Comparison of ENCODE assay signal across 23 cellular contexts in the genomic region with DNA sequence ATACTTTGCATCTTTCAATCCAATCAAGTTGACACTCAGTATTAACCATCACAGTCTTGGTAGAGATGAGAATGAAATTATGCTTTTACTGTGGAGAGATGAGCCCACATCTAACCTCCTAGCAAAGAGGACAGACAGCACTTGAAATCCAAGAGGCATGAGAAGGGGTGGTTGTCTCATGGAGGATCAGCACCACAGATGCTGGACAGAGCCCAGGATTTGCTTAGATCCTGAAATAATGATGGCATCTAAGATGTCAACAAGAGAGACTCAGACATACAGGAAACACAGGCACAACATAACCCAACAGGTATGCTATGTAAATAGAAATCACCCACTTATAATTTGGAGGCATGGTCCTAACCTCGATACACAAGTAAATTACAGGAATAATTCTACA.
"Had no signal": no experiment of that assay in that cellular context is flagged by ENCODE, and none has a peak within 500 bp of the region (broad histone marks: within the 10 kb centered on the region; RNA-seq: fewer than 3 reads in every experiment).

No MANE protein-coding gene starts in this region.

- H3K4me3 Mint-ChIP-seq: activated CD4-positive, alpha-beta T cell treated with anti-CD3 and anti-CD28 coated beads for 36 hours; activated CD8-positive, alpha-beta T cell treated with anti-CD3 and anti-CD28 coated beads, Interleukin-2, amount 10 ng/mL, durations not matched to agents 7 days and 5 days; activated naive CD8-positive, alpha-beta T cell; central memory CD8-positive, alpha-beta T cell; memory B cell; naive thymus-derived CD8-positive, alpha-beta T cell had no signal

- H3K9me3 Mint-ChIP-seq: memory B cell had no signal

- H3K9me3 ChIP-seq: gastrocnemius medialis, left lung, transverse colon, vagina had no signal

- H3K27ac ChIP-seq: brain microvascular endothelial cell, epithelial cell of prostate, gastrocnemius medialis, left lung, transverse colon, vagina, WERI-Rb-1 had no signal

- H3K27me3 Mint-ChIP-seq: activated CD4-positive, alpha-beta T cell treated with anti-CD3 and anti-CD28 coated beads for 36 hours; activated naive CD8-positive, alpha-beta T cell; central memory CD8-positive, alpha-beta T cell; memory B cell; naive thymus-derived CD8-positive, alpha-beta T cell had no signal

- H3K27ac Mint-ChIP-seq: activated CD4-positive, alpha-beta T cell treated with anti-CD3 and anti-CD28 coated beads for 36 hours; activated CD8-positive, alpha-beta T cell treated with anti-CD3 and anti-CD28 coated beads, Interleukin-2, amount 10 ng/mL, durations not matched to agents 7 days and 5 days; activated naive CD8-positive, alpha-beta T cell; memory B cell; naive thymus-derived CD8-positive, alpha-beta T cell had no signal

- ATAC-seq: activated CD4-positive, alpha-beta T cell treated with anti-CD3 and anti-CD28 coated beads for 36 hours; activated CD8-positive, alpha-beta T cell treated with anti-CD3 and anti-CD28 coated beads, Interleukin-2, amount 10 ng/mL, durations not matched to agents 7 days and 5 days; gastrocnemius medialis; left lung; naive thymus-derived CD8-positive, alpha-beta T cell had no signal

- H3K4me1 ChIP-seq: gastrocnemius medialis, left lung, transverse colon, vagina had no signal

- H3K27me3 ChIP-seq: brain microvascular endothelial cell, gastrocnemius medialis, left lung, transverse colon, vagina had no signal

- H3K4me3 ChIP-seq: gastrocnemius medialis, left lung, transverse colon, vagina had no signal

- H3K36me3 Mint-ChIP-seq: memory B cell; naive thymus-derived CD8-positive, alpha-beta T cell had no signal

- H3K36me3 ChIP-seq: brain microvascular endothelial cell, gastrocnemius medialis, left lung, transverse colon, vagina, WERI-Rb-1 had no signal

- H3K4me1 Mint-ChIP-seq: activated CD4-positive, alpha-beta T cell treated with anti-CD3 and anti-CD28 coated beads for 36 hours; central memory CD8-positive, alpha-beta T cell; memory B cell; naive thymus-derived CD8-positive, alpha-beta T cell had no signal

- DNase-seq: activated CD4-positive, alpha-beta T cell treated with anti-CD3 and anti-CD28 coated beads for 36 hours; activated CD8-positive, alpha-beta memory T cell treated with anti-CD3 and anti-CD28 coated beads, Interleukin-2, amount 50 U/mL, for 4 hours; activated CD8-positive, alpha-beta T cell treated with anti-CD3 and anti-CD28 coated beads, Interleukin-2, amount 10 ng/mL, durations not matched to agents 7 days and 5 days; activated gamma-delta T cell treated with Interleukin-2 at 50 U/mL for 16 hours; activated T-cell treated with anti-CD3 and anti-CD28 coated beads, Interleukin-2, amount 50 U/mL, for 48 hours; amygdala; brain microvascular endothelial cell; cortex of kidney; effector CD8-positive, alpha-beta T cell; gastrocnemius medialis; left lung; naive thymus-derived CD8-positive, alpha-beta T cell; posterior cingulate gyrus; stimulated activated CD4-positive, alpha-beta T cell treated with anti-CD3 and anti-CD28 coated beads, Interleukin-4, amount 100 ng/mL, for 1 hour; stimulated activated naive CD4-positive, alpha-beta T cell; substantia nigra; transverse colon; WERI-Rb-1 had no signal
